Comparison of ENCODE assay signal across 8 cellular contexts in genomic region chr2:201781583-201782051, GRCh38. TPM values are rescaled to one million over a fixed set of nuclear protein-coding genes. Genes with fewer than 3 reads are reported as not detected.
DNase-seq lines count a peak whose midpoint lies in the region; TF ChIP-seq lines count a peak whose summit lies in the region.

No MANE protein-coding gene starts in this region.

- in situ Hi-C loops in astrocyte of the spinal cord (cut with HindIII; ENCODE audit: low sequenced_read_pairs), result no loop called here

- H3K4me3 Mint-ChIP-seq in immature natural killer cell, result peak overlapping the region; percentile 93 to 100 (median 96)

- TF ChIP-seq CTCF in astrocyte of the spinal cord (IDR thresholded peaks at IDR 0.05; ENCODE audit: low read depth, low read length), result no peak

- H3K9me3 Mint-ChIP-seq in immature natural killer cell, result no peaks in the 10 kb centered on the region

- peak overlapping the region; percentile 87 to 100 (median 96) for H3K27ac Mint-ChIP-seq in immature natural killer cell

- peaks cover 7 to 17% (median 16%) of the 10 kb centered on the region in 3 donors for H3K27me3 Mint-ChIP-seq in immature natural killer cell (ENCODE audit: low read depth in 3 of 3)

- H3K4me1 Mint-ChIP-seq in immature natural killer cell, result peaks cover 22 to 34% of the 10 kb centered on the region in 2 donors

- DNase-seq in activated naive CD4-positive, alpha-beta T cell treated with Interleukin-2 at 50 U/mL for 16 hours, result peak; percentile 13
- no peak for DNase-seq in activated naive CD4-positive, alpha-beta T cell (lab: John Stamatoyannopoulos, UW)
- DNase-seq in NCI-H2227 treated with DMSO at 0.1 percent for 48 hours (lab: John Stamatoyannopoulos, UW) (peak; percentile 84), astrocyte of the spinal cord (ENCODE audit: low read depth, low spot score) (no peak), immature natural killer cell (peak in 2 of 3 donors; percentile 2 to 4), NOMO-1 treated with DMSO at 0.1 percent for 48 hours (lab: John Stamatoyannopoulos, UW; ENCODE audit: unreplicated experiment) (no peak), globus pallidus (ENCODE audit: low spot score) (no peak)
- peak; percentile 2 for DNase-seq in stimulated activated CD4-positive, alpha-beta T cell treated with anti-CD3 and anti-CD28 coated beads, Interleukin-12 subunit alpha, Interleukin-12 subunit beta, amount 100 ng/mL, for 4 hours

- H3K4me3 ChIP-seq in astrocyte of the spinal cord (ENCODE audit: low read depth, low read length), result peak overlapping the region; percentile 96

- peaks cover 0 to 4% (median 0%) of the 10 kb centered on the region in 3 donors for H3K36me3 Mint-ChIP-seq in immature natural killer cell

RNA-seq across cellular contexts. Expression of gene ALS2, which starts 0.9 kb away (rescaled TPM):
- polyA plus RNA-seq in immature natural killer cell, result 1 to 10 TPM; 5.4 to 7.3 (median 6.5) TPM

RNA-seq across cellular contexts. Expression of gene CDK15, which starts 24.7 kb away (rescaled TPM):
- not detected for polyA plus RNA-seq in immature natural killer cell

Comparison
In these comparisons a context has a peak if more than half of its experiments do, and no peak if none do; other contexts are left out.
1. DNase-seq: peak in activated naive CD4-positive, alpha-beta T cell treated with Interleukin-2 at 50 U/mL for 16 hours (single experiment), NCI-H2227 treated with DMSO at 0.1 percent for 48 hours (single experiment), immature natural killer cell (2 of 3) and stimulated activated CD4-positive, alpha-beta T cell treated with anti-CD3 and anti-CD28 coated beads, Interleukin-12 subunit alpha, Interleukin-12 subunit beta, amount 100 ng/mL, for 4 hours (single experiment); none in activated naive CD4-positive, alpha-beta T cell (0 of 4), astrocyte of the spinal cord (single experiment), NOMO-1 treated with DMSO at 0.1 percent for 48 hours (single experiment) and globus pallidus (single experiment).